Comparison of ENCODE assay signal across 14 cellular contexts in the genomic region with DNA sequence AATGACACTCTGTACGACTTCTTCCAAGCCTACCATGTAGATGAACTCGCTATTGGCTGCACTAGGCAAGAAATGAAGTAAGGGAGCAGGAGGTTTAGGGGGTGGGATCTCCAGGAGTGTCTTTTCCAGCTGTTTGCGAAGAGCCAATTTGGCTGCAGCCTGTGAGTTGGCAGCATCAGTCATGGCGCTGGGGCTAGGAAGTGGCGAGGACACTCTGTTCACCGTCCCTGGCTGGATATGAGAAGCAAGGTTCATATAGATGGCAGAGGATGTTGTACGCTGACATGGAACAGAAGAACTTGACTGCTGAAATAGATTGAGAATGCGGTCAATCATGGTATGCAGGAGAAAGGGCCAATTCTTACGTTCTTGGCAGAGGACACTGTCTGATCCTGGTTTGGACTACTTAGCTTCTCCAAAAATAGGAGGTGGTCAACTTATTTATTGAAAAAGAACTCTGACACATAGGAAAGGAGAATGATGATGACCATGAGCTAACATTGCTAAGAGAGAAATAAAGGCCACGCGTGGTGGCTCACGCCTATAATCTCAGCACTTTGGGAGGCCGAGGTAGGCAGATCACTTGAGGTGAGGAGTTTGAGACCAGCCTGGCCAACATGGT. TPM values are rescaled to one million over a fixed set of nuclear protein-coding genes. Genes with fewer than 3 reads are reported as not detected.
DNase-seq lines count a peak whose midpoint lies in the region; ATAC-seq and TF ChIP-seq lines count a peak whose summit lies in the region.
"Had no signal": no experiment of that assay in that cellular context is flagged by ENCODE, and none has a peak within 500 bp of the region (broad histone marks: within the 10 kb centered on the region; RNA-seq: fewer than 3 reads in every experiment).

No MANE protein-coding gene starts in this region.

- in situ Hi-C loops in gastrocnemius medialis (cut with MboI; ENCODE audit: low sequenced_read_pairs in 4 of 4): loop anchor here (10.0 to 25.0 kb wide), 2 partner anchors 96 to 158 kb away; partner anchors contain the start of genes GATAD2B (in 3 of the 4) and JTB (in 1 of the 4)

- ATAC-seq in heart left ventricle (peak; percentile 18 to 77 (median 54)), gastrocnemius medialis (peak; percentile 57 to 80)

- peak overlapping the region; percentile 30 to 50 for H3K27ac ChIP-seq in coronary artery
- H3K27ac ChIP-seq in heart left ventricle: peak overlapping the region in 1 of 12 donors; percentile 11
- peak overlapping the region; percentile 19 to 74 (median 38) for H3K27ac ChIP-seq in gastrocnemius medialis
- H3K27ac ChIP-seq: KMS-11 had no signal

- H3K4me1 ChIP-seq in heart left ventricle (peaks cover 0 to 24% (median 0%) of the 10 kb centered on the region in 12 donors), gastrocnemius medialis (peaks cover 0 to 25% of the 10 kb centered on the region in 2 donors)

- no peaks in the 10 kb centered on the region for H3K27me3 ChIP-seq in heart left ventricle
- no peaks in the 10 kb centered on the region for H3K27me3 ChIP-seq in gastrocnemius medialis

- H3K9me3 ChIP-seq in heart left ventricle: no peaks in the 10 kb centered on the region
- no peaks in the 10 kb centered on the region for H3K9me3 ChIP-seq in gastrocnemius medialis

- peaks cover 0 to 87% (median 75%) of the 10 kb centered on the region in 9 donors for H3K36me3 ChIP-seq in heart left ventricle
- H3K36me3 ChIP-seq in gastrocnemius medialis: peaks cover 2 to 74% of the 10 kb centered on the region in 2 donors

- 76 to 83% (median 79%) methylated on average over 13 of the region's 13 CpGs for WGBS in heart left ventricle, 4 donors

- H3K4me3 ChIP-seq in AG10803 (ENCODE audit: low read length) (no peak overlapping the region), coronary artery (no peak overlapping the region), heart left ventricle (no peak overlapping the region), gastrocnemius medialis (no peak overlapping the region)

- intact Hi-C loops in heart left ventricle (cut with DNase I) (no loop called here), gastrocnemius medialis (cut with DNase I; ENCODE audit: low total_unique reads) (loop anchor here (5.0 kb wide), 1 partner anchor 106 kb away; the partner anchor contains the start of gene GATAD2B)

- no peak for TF ChIP-seq CTCF in AG10803 (conservative IDR thresholded peaks at IDR 0.05; ENCODE audit: low read length)
- no peak for TF ChIP-seq CTCF in coronary artery (IDR thresholded peaks at IDR 0.05)
- no peak for TF ChIP-seq CTCF in heart left ventricle (IDR thresholded peaks at IDR 0.05)
- TF ChIP-seq CTCF in gastrocnemius medialis (IDR thresholded peaks at IDR 0.05 in 4 of 5, conservative IDR thresholded peaks at IDR 0.05 in 1 of 5): no peak

- TF ChIP-seq POLR2A in heart left ventricle (IDR thresholded peaks at IDR 0.05): no peak
- no peak for TF ChIP-seq POLR2A in gastrocnemius medialis (IDR thresholded peaks at IDR 0.05)

- DNase-seq in AG10803 (ENCODE audit: low read depth) (peak; percentile 26), coronary artery (ENCODE audit: low spot score) (no peak), heart left ventricle (no peak), gastrocnemius medialis (peak in 1 of 2 donors; percentile 26), midbrain (lab: John Stamatoyannopoulos, UW) (no peak), NCI-H345 treated with DMSO at 0.1 percent for 48 hours (lab: John Stamatoyannopoulos, UW; ENCODE audit: unreplicated experiment) (no peak), dermis blood vessel endothelial cell (no peak)
- DNase-seq in stimulated activated CD4-positive, alpha-beta T cell treated with anti-CD3 and anti-CD28 coated beads, Interleukin-15, amount 100 ng/mL, for 24 hours: no peak
- DNase-seq: COR-L47, GOT3, NCI-H1048, NCI-H2081 treated with DMSO at 0.1 percent for 48 hours, NCI-H524 treated with DMSO at 0.1 percent for 48 hours had no signal

RNA-seq across cellular contexts. Expression of gene SLC27A3, which starts 41.2 kb away (rescaled TPM):
- total RNA-seq in heart left ventricle (10 to 100 TPM in 5 of 9 donors, 1 to 10 TPM in 4; 7.9 to 37.1 (median 10.3) TPM), gastrocnemius medialis (1 to 10 TPM; 2.3 to 7.9 (median 3.7) TPM), dermis blood vessel endothelial cell (27.6 and 30.0 TPM in 2 replicates)
- 10 to 100 TPM; 18.4 to 29.4 TPM for polyA plus RNA-seq in heart left ventricle
